ENCODE assay signal across 17 cellular contexts in genomic region chr1:196538473-196538872, GRCh38.
DNase-seq lines count a peak whose midpoint lies in the region; ATAC-seq and TF ChIP-seq lines count a peak whose summit lies in the region.
"Had no signal": no experiment of that assay in that cellular context is flagged by ENCODE, and none has a peak within 500 bp of the region (broad histone marks: within the 10 kb centered on the region; RNA-seq: fewer than 3 reads in every experiment).

No MANE protein-coding gene starts in this region.

- H3K36me3 Mint-ChIP-seq in activated naive CD8-positive, alpha-beta T cell treated with anti-CD3 and anti-CD28 coated beads for 36 hours = no peaks in the 10 kb centered on the region
- no peaks in the 10 kb centered on the region for H3K36me3 Mint-ChIP-seq in activated naive CD8-positive, alpha-beta T cell treated with anti-CD3 and anti-CD28 coated beads, Interleukin-2, amount 50 U/mL, for 24 hours (ENCODE audit: low read depth)
- peaks cover 40% of the 10 kb centered on the region for H3K36me3 Mint-ChIP-seq in mesothelial cell of epicardium
- H3K36me3 Mint-ChIP-seq in T-helper 2 cell treated with Interferon-gamma antibody and Interleukin-4, amounts not matched to agents 5 μg/mL and 100 μg/mL, for 36 hours (ENCODE audit: low read depth) = no peaks in the 10 kb centered on the region
- H3K36me3 Mint-ChIP-seq in immature natural killer cell = no peaks in the 10 kb centered on the region

- no peak overlapping the region for H3K4me3 Mint-ChIP-seq in activated naive CD8-positive, alpha-beta T cell treated with anti-CD3 and anti-CD28 coated beads for 36 hours
- H3K4me3 Mint-ChIP-seq in activated naive CD8-positive, alpha-beta T cell treated with anti-CD3 and anti-CD28 coated beads, Interleukin-2, amount 50 U/mL, for 24 hours = no peak overlapping the region
- H3K4me3 Mint-ChIP-seq in mesothelial cell of epicardium (no peak overlapping the region), immature natural killer cell (no peak overlapping the region)
- H3K4me3 Mint-ChIP-seq in T-helper 2 cell treated with Interferon-gamma antibody and Interleukin-4, amounts not matched to agents 5 μg/mL and 100 μg/mL, for 36 hours = no peak overlapping the region
- H3K4me3 Mint-ChIP-seq: activated CD8-positive, alpha-beta T cell treated with anti-CD3 and anti-CD28 coated beads for 36 hours; nephron progenitor cell had no signal

- ATAC-seq in activated naive CD8-positive, alpha-beta T cell treated with anti-CD3 and anti-CD28 coated beads, Interleukin-2, amount 50 U/mL, for 24 hours = no peak
- no peak for ATAC-seq in GM19463 (IDR thresholded peaks at IDR 0.05; ENCODE audit: unreplicated experiment)
- ATAC-seq: activated CD8-positive, alpha-beta T cell treated with anti-CD3 and anti-CD28 coated beads for 36 hours; gastroesophageal sphincter; Right ventricle myocardium inferior had no signal

- H3K27ac Mint-ChIP-seq in activated naive CD8-positive, alpha-beta T cell treated with anti-CD3 and anti-CD28 coated beads for 36 hours = no peak overlapping the region
- no peak overlapping the region for H3K27ac Mint-ChIP-seq in activated naive CD8-positive, alpha-beta T cell treated with anti-CD3 and anti-CD28 coated beads, Interleukin-2, amount 50 U/mL, for 24 hours
- H3K27ac Mint-ChIP-seq in mesothelial cell of epicardium (no peak overlapping the region), immature natural killer cell (no peak overlapping the region)
- H3K27ac Mint-ChIP-seq in T-helper 2 cell treated with Interferon-gamma antibody and Interleukin-4, amounts not matched to agents 5 μg/mL and 100 μg/mL, for 36 hours = no peak overlapping the region
- H3K27ac Mint-ChIP-seq: activated CD8-positive, alpha-beta T cell treated with anti-CD3 and anti-CD28 coated beads for 36 hours; nephron progenitor cell had no signal

- peaks cover 5% of the 10 kb centered on the region for H3K9me3 Mint-ChIP-seq in activated naive CD8-positive, alpha-beta T cell treated with anti-CD3 and anti-CD28 coated beads for 36 hours
- H3K9me3 Mint-ChIP-seq in activated naive CD8-positive, alpha-beta T cell treated with anti-CD3 and anti-CD28 coated beads, Interleukin-2, amount 50 U/mL, for 24 hours = peaks cover 4% of the 10 kb centered on the region
- H3K9me3 Mint-ChIP-seq in mesothelial cell of epicardium = peaks cover 40% of the 10 kb centered on the region
- H3K9me3 Mint-ChIP-seq in T-helper 2 cell treated with Interferon-gamma antibody and Interleukin-4, amounts not matched to agents 5 μg/mL and 100 μg/mL, for 36 hours = peaks cover 10% of the 10 kb centered on the region
- peaks cover 0 to 31% (median 16%) of the 10 kb centered on the region in 6 donors for H3K9me3 Mint-ChIP-seq in immature natural killer cell

- no peaks in the 10 kb centered on the region for H3K4me1 Mint-ChIP-seq in activated naive CD8-positive, alpha-beta T cell treated with anti-CD3 and anti-CD28 coated beads for 36 hours
- no peaks in the 10 kb centered on the region for H3K4me1 Mint-ChIP-seq in activated naive CD8-positive, alpha-beta T cell treated with anti-CD3 and anti-CD28 coated beads, Interleukin-2, amount 50 U/mL, for 24 hours
- H3K4me1 Mint-ChIP-seq in mesothelial cell of epicardium (peaks cover 3% of the 10 kb centered on the region), immature natural killer cell (no peaks in the 10 kb centered on the region)
- no peaks in the 10 kb centered on the region for H3K4me1 Mint-ChIP-seq in T-helper 2 cell treated with Interferon-gamma antibody and Interleukin-4, amounts not matched to agents 5 μg/mL and 100 μg/mL, for 36 hours (ENCODE audit: low read depth)
- H3K4me1 Mint-ChIP-seq: nephron progenitor cell had no signal

- DNase-seq in activated naive CD8-positive, alpha-beta T cell treated with anti-CD3 and anti-CD28 coated beads for 36 hours = peak; percentile 1
- no peak for DNase-seq in activated naive CD8-positive, alpha-beta T cell treated with anti-CD3 and anti-CD28 coated beads, Interleukin-2, amount 50 U/mL, for 24 hours
- DNase-seq in RPMI8226 (peak; percentile 11), left kidney (ENCODE audit: low read depth, low spot score) (peak; percentile 10), mesothelial cell of epicardium (ENCODE audit: low spot score in 2 of 2, unreplicated experiment in 2 of 2) (no peak), immature natural killer cell (no peak)
- no peak for DNase-seq in T-helper 2 cell treated with Interferon-gamma antibody and Interleukin-4, amounts not matched to agents 5 μg/mL and 100 μg/mL, for 36 hours (ENCODE audit: low spot score)
- DNase-seq: activated CD4-positive, CD25-positive, alpha-beta regulatory T cell treated with anti-CD3 and anti-CD28 coated beads, Interleukin-2, amount 50 U/mL, for 72 hours; activated CD8-positive, alpha-beta T cell treated with anti-CD3 and anti-CD28 coated beads for 36 hours; activated T-cell treated with anti-CD3 and anti-CD28 coated beads for 4 hours; NCI-H526; nephron progenitor cell; T-helper 9 cell; uterus had no signal

- no peaks in the 10 kb centered on the region for H3K27me3 Mint-ChIP-seq in activated naive CD8-positive, alpha-beta T cell treated with anti-CD3 and anti-CD28 coated beads for 36 hours
- no peaks in the 10 kb centered on the region for H3K27me3 Mint-ChIP-seq in activated naive CD8-positive, alpha-beta T cell treated with anti-CD3 and anti-CD28 coated beads, Interleukin-2, amount 50 U/mL, for 24 hours
- H3K27me3 Mint-ChIP-seq in mesothelial cell of epicardium (ENCODE audit: low read depth) (no peaks in the 10 kb centered on the region), immature natural killer cell (ENCODE audit: low read depth in 3 of 3) (no peaks in the 10 kb centered on the region)
- H3K27me3 Mint-ChIP-seq in T-helper 2 cell treated with Interferon-gamma antibody and Interleukin-4, amounts not matched to agents 5 μg/mL and 100 μg/mL, for 36 hours (ENCODE audit: low read depth) = no peaks in the 10 kb centered on the region
- H3K27me3 Mint-ChIP-seq: activated CD8-positive, alpha-beta T cell treated with anti-CD3 and anti-CD28 coated beads for 36 hours had no signal

- TF ChIP-seq CTCF in mesothelial cell of epicardium (IDR thresholded peaks at IDR 0.05; ENCODE audit: unreplicated experiment) = no peak

Comparison
In these comparisons a context has a peak if more than half of its experiments do, and no peak if none do; other contexts are left out.
1. DNase-seq: peak in activated naive CD8-positive, alpha-beta T cell treated with anti-CD3 and anti-CD28 coated beads for 36 hours (single experiment), RPMI8226 (single experiment) and left kidney (single experiment); none in activated naive CD8-positive, alpha-beta T cell treated with anti-CD3 and anti-CD28 coated beads, Interleukin-2, amount 50 U/mL, for 24 hours (single experiment), mesothelial cell of epicardium (0 of 2), T-helper 2 cell treated with Interferon-gamma antibody and Interleukin-4, amounts not matched to agents 5 μg/mL and 100 μg/mL, for 36 hours (single experiment) and immature natural killer cell (0 of 3).